6 cellular contexts compared by ENCODE assay signal in the genomic region with DNA sequence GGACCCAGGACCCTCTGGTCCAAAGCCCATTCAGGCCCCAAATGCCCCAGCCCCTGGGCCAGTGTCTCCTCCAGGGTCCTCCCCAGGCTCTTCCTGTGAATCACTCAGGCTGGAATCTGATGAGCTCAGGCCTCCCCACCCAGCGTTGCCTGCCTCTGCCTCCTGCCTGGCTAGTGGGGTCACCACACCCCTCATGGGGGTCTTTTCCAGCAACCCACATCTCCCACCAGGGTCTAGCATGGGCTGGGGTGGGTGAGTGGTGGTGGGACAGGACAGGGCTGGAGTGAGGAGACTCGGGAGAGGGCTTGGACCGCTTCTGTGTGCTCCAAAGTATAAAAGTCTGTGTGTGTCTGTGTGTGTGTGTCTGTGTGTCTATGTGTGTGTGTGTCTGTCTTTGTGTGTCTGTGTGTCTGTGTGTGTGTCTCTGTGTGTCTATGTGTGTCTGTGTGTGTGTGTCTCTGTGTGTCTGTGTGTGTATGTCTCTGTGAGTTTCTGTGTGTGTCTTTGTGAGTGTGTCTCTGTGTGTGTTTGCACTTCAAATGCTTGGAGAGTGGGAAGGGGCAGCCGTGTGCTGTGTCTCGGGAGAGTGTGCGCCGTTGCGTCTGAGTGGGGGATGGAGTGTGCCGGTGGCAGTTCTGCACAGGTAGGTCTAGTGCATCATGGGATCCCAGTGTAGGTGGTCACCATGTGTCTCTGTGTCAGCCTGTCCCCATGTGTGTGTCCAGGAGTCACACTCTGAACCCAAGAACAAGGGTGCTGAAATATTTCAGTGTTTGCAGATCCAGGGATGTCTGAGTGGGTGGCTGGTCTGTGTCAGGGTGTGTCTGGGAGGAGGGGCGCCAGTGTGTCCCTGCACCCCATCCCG.
A peak's percentile ranks its signal among the peaks of the same experiment; 100 is the strongest.
DNase-seq lines count a peak whose midpoint lies in the region; ATAC-seq lines count a peak whose summit lies in the region.

No MANE protein-coding gene starts in this region.

- DNase-seq in AG08396 (ENCODE audit: low spot score) (peak; percentile 62), T1000 (lab: John Stamatoyannopoulos, UW) (peak; percentile 42), iris pigment epithelial cell (ENCODE audit: low read depth) (peak; percentile 73), NCI-H128 (lab: John Stamatoyannopoulos, UW; ENCODE audit: unreplicated experiment) (no peak), NCI-H2196 treated with DMSO at 0.1 percent for 48 hours (lab: John Stamatoyannopoulos, UW; ENCODE audit: unreplicated experiment) (no peak)

- no peak for ATAC-seq in GM18519 (IDR thresholded peaks at IDR 0.05; ENCODE audit: low FRiP score, unreplicated experiment)

Comparison
In these comparisons a context has a peak if more than half of its experiments do, and no peak if none do; other contexts are left out.
1. DNase-seq: peak in AG08396 (single experiment), T1000 (single experiment) and iris pigment epithelial cell (single experiment); none in NCI-H128 (single experiment) and NCI-H2196 treated with DMSO at 0.1 percent for 48 hours (single experiment).